In genomic region chr4:165288639-165289428, GRCh38 we compare ENCODE assay signal across 11 cellular contexts. TPM values are rescaled to one million over a fixed set of nuclear protein-coding genes. Genes with fewer than 3 reads are reported as not detected.
DNase-seq lines count a peak whose midpoint lies in the region; ATAC-seq and TF ChIP-seq lines count a peak whose summit lies in the region.
"Had no signal": no experiment of that assay in that cellular context is flagged by ENCODE, and none has a peak within 500 bp of the region (broad histone marks: within the 10 kb centered on the region; RNA-seq: fewer than 3 reads in every experiment).

No MANE protein-coding gene starts in this region.

- no peak overlapping the region for H3K14ac ChIP-seq in mesenchymal stem cell (ENCODE audit: low read length in 2 of 2)

- H3K18ac ChIP-seq in mesenchymal stem cell (ENCODE audit: low read depth in 1 of 2, low read length in 2 of 2), result no peak overlapping the region

- H3K4me2 ChIP-seq in mesenchymal stem cell (ENCODE audit: low read length, poor library complexity, severe bottlenecking), result no peak overlapping the region

- H3K36me3 ChIP-seq in mesenchymal stem cell (ENCODE audit: control insufficient read depth in 1 of 2, insufficient read depth in 2 of 2, low read depth in 1 of 2, low read length in 2 of 2) (no peaks in the 10 kb centered on the region), suprapubic skin (peaks cover 4% of the 10 kb centered on the region)
- H3K36me3 ChIP-seq: vagina had no signal

- no peak for TF ChIP-seq CTCF in suprapubic skin (IDR thresholded peaks at IDR 0.05)

- no peak overlapping the region for H4K8ac ChIP-seq in mesenchymal stem cell (ENCODE audit: low read length)

- no peak overlapping the region for H3K27ac ChIP-seq in mesenchymal stem cell (ENCODE audit: low read length, poor library complexity, severe bottlenecking)
- H3K27ac ChIP-seq in suprapubic skin, result no peak overlapping the region
- H3K27ac ChIP-seq: vagina had no signal

- peaks cover 42% of the 10 kb centered on the region for H3K4me1 Mint-ChIP-seq in T-helper 2 cell treated with Interferon-gamma antibody and Interleukin-4, amounts not matched to agents 5 μg/mL and 100 μg/mL, for 36 hours (ENCODE audit: low read depth)

- H2BK15ac ChIP-seq in mesenchymal stem cell (ENCODE audit: low read depth, poor library complexity, severe bottlenecking), result no peak overlapping the region

- peaks cover 33% of the 10 kb centered on the region for H3K36me3 Mint-ChIP-seq in T-helper 2 cell treated with Interferon-gamma antibody and Interleukin-4, amounts not matched to agents 5 μg/mL and 100 μg/mL, for 36 hours (ENCODE audit: low read depth)

- no peaks in the 10 kb centered on the region for H3K4me1 ChIP-seq in mesenchymal stem cell (ENCODE audit: control insufficient read depth, insufficient read depth, low read depth, low read length)
- peaks cover under 1% of the 10 kb centered on the region for H3K4me1 ChIP-seq in suprapubic skin

- DNase-seq in T-helper 2 cell treated with Interferon-gamma antibody and Interleukin-4, amounts not matched to agents 5 μg/mL and 100 μg/mL, for 36 hours (ENCODE audit: low spot score), result no peak
- DNase-seq in mesenchymal stem cell (peak; percentile 64), OCI-M2 (lab: John Stamatoyannopoulos, UW; ENCODE audit: unreplicated experiment) (no peak), pons (ENCODE audit: low spot score) (no peak), A172 (ENCODE audit: low spot score) (no peak), suprapubic skin (ENCODE audit: low spot score in 2 of 2) (no peak)

- no peak overlapping the region for H4K91ac ChIP-seq in mesenchymal stem cell (ENCODE audit: low read length)

- H3K4me3 Mint-ChIP-seq in T-helper 2 cell treated with Interferon-gamma antibody and Interleukin-4, amounts not matched to agents 5 μg/mL and 100 μg/mL, for 36 hours, result no peak overlapping the region
- H3K4me3 Mint-ChIP-seq: dendritic cell treated with granulocyte-macrophage colony-stimulating factor and Interleukin-4, amounts not matched to agents 40 ng/mL and 50 ng/mL, for 4 days had no signal

- no peak overlapping the region for H3K4me3 ChIP-seq in mesenchymal stem cell (ENCODE audit: insufficient read depth in 1 of 2, low read depth in 1 of 2, low read length in 2 of 2)
- H3K4me3 ChIP-seq in suprapubic skin, result no peak overlapping the region
- H3K4me3 ChIP-seq: vagina had no signal

- peak overlapping the region; percentile 5 for H3K27ac Mint-ChIP-seq in T-helper 2 cell treated with Interferon-gamma antibody and Interleukin-4, amounts not matched to agents 5 μg/mL and 100 μg/mL, for 36 hours
- H3K27ac Mint-ChIP-seq: dendritic cell treated with granulocyte-macrophage colony-stimulating factor and Interleukin-4, amounts not matched to agents 40 ng/mL and 50 ng/mL, for 4 days had no signal

- H3K79me1 ChIP-seq in mesenchymal stem cell (replicated peaks; ENCODE audit: low read length, poor library complexity, severe bottlenecking), result peaks cover 10% of the 10 kb centered on the region

- H2BK120ac ChIP-seq in mesenchymal stem cell (ENCODE audit: low read depth, low read length), result no peak overlapping the region

- peak overlapping the region; percentile 9 for H3K9ac ChIP-seq in mesenchymal stem cell (ENCODE audit: low read length)

- no peak overlapping the region for H2AK5ac ChIP-seq in mesenchymal stem cell (ENCODE audit: low read length, severe bottlenecking)

- no peak overlapping the region for H2AFZ ChIP-seq in mesenchymal stem cell (ENCODE audit: low read depth, low read length)

- H3K27me3 Mint-ChIP-seq in T-helper 2 cell treated with Interferon-gamma antibody and Interleukin-4, amounts not matched to agents 5 μg/mL and 100 μg/mL, for 36 hours (ENCODE audit: low read depth), result no peaks in the 10 kb centered on the region
- H3K27me3 Mint-ChIP-seq: dendritic cell treated with granulocyte-macrophage colony-stimulating factor and Interleukin-4, amounts not matched to agents 40 ng/mL and 50 ng/mL, for 4 days had no signal

- TF ChIP-seq EP300 in suprapubic skin (IDR thresholded peaks at IDR 0.05), result no peak

- H3K9me3 ChIP-seq in mesenchymal stem cell (ENCODE audit: control insufficient read depth, low read length) (no peaks in the 10 kb centered on the region), suprapubic skin (no peaks in the 10 kb centered on the region)
- H3K9me3 ChIP-seq: vagina had no signal

- H3K4ac ChIP-seq in mesenchymal stem cell (ENCODE audit: low read depth in 1 of 2, low read length in 2 of 2), result no peak overlapping the region

- H3K27me3 ChIP-seq in mesenchymal stem cell (ENCODE audit: control insufficient read depth in 1 of 2, insufficient read depth in 1 of 2, low read length in 2 of 2), result no peaks in the 10 kb centered on the region
- H3K27me3 ChIP-seq in suprapubic skin, result no peaks in the 10 kb centered on the region
- H3K27me3 ChIP-seq: vagina had no signal

- ATAC-seq in GM18511 (IDR thresholded peaks at IDR 0.05; ENCODE audit: unreplicated experiment) (peak; percentile 16), HG02885 (IDR thresholded peaks at IDR 0.05; ENCODE audit: poor library complexity, unreplicated experiment) (peak; percentile 13)
- ATAC-seq: HCT116 had no signal

- H2BK5ac ChIP-seq in mesenchymal stem cell (ENCODE audit: low read depth, low read length, poor library complexity, severe bottlenecking), result no peak overlapping the region

- H3K9me3 Mint-ChIP-seq in T-helper 2 cell treated with Interferon-gamma antibody and Interleukin-4, amounts not matched to agents 5 μg/mL and 100 μg/mL, for 36 hours, result peaks cover 9% of the 10 kb centered on the region

- no peak overlapping the region for H3K23ac ChIP-seq in mesenchymal stem cell (ENCODE audit: low read length in 2 of 2)

- no peak for TF ChIP-seq POLR2A in suprapubic skin (IDR thresholded peaks at IDR 0.05)

- no peak overlapping the region for H2BK12ac ChIP-seq in mesenchymal stem cell (ENCODE audit: low read length in 2 of 2)

RNA-seq across cellular contexts. Expression of gene MSMO1, which starts 38.6 kb away (rescaled TPM):
- 313 TPM for polyA plus RNA-seq in mesenchymal stem cell (2013, experiment 1 of 2)
- 343 TPM for polyA plus RNA-seq in mesenchymal stem cell (2013, experiment 2 of 2)
- 72.3 and 98.6 TPM in 2 replicates for total RNA-seq in A172 (2014; rRNA removed; shearing (Covaris generic))
- 100 to 1,000 TPM in 3 of 4 donors, 10 to 100 TPM in 1; 48.8 to 173 (median 133) TPM for total RNA-seq in suprapubic skin
